Comparison of ENCODE assay signal across 11 cellular contexts in genomic region chr10:73591578-73591902, GRCh38. TPM values are rescaled to one million over a fixed set of nuclear protein-coding genes. Genes with fewer than 3 reads are reported as not detected.
DNase-seq lines count a peak whose midpoint lies in the region; ATAC-seq and TF ChIP-seq lines count a peak whose summit lies in the region.
"Had no signal": no experiment of that assay in that cellular context is flagged by ENCODE, and none has a peak within 500 bp of the region (broad histone marks: within the 10 kb centered on the region; RNA-seq: fewer than 3 reads in every experiment).

No MANE protein-coding gene starts in this region.

- H3K27ac ChIP-seq in breast epithelium (peak overlapping the region; percentile 62 to 83), mesodermal cell (ENCODE audit: low read depth, low read length, severe bottlenecking) (peak overlapping the region; percentile 98), urinary bladder (ENCODE audit: low read depth) (peak overlapping the region; percentile 64)

- no peak for TF ChIP-seq POLR2A in breast epithelium (IDR thresholded peaks at IDR 0.05)

- no peak overlapping the region for H3K27ac Mint-ChIP-seq in activated naive CD4-positive, alpha-beta T cell treated with anti-CD3 and anti-CD28 coated beads, Interleukin-2, amount 50 U/mL, for 24 hours
- H3K27ac Mint-ChIP-seq in activated naive CD4-positive, alpha-beta T cell treated with anti-CD3 and anti-CD28 coated beads, Interleukin-2, amount 50 U/mL, for 72 hours = peak overlapping the region in 1 of 2 donors; percentile 68

- H3K9me3 ChIP-seq in breast epithelium (no peaks in the 10 kb centered on the region), mesodermal cell (ENCODE audit: control insufficient read depth, low read length) (no peaks in the 10 kb centered on the region)

- no peaks in the 10 kb centered on the region for H3K27me3 Mint-ChIP-seq in activated naive CD4-positive, alpha-beta T cell treated with anti-CD3 and anti-CD28 coated beads, Interleukin-2, amount 50 U/mL, for 24 hours
- H3K27me3 Mint-ChIP-seq: naive B cell had no signal

- H3K9me3 Mint-ChIP-seq in activated naive CD4-positive, alpha-beta T cell treated with anti-CD3 and anti-CD28 coated beads, Interleukin-2, amount 50 U/mL, for 24 hours = no peaks in the 10 kb centered on the region
- no peaks in the 10 kb centered on the region for H3K9me3 Mint-ChIP-seq in activated naive CD4-positive, alpha-beta T cell treated with anti-CD3 and anti-CD28 coated beads, Interleukin-2, amount 50 U/mL, for 72 hours
- H3K9me3 Mint-ChIP-seq: CD14-positive monocyte, naive B cell had no signal

- H3K4me1 Mint-ChIP-seq in activated naive CD4-positive, alpha-beta T cell treated with anti-CD3 and anti-CD28 coated beads, Interleukin-2, amount 50 U/mL, for 24 hours = peaks cover 28% of the 10 kb centered on the region

- peak overlapping the region in 2 of 3 donors; percentile 1 to 25 for H3K4me3 ChIP-seq in breast epithelium
- H3K4me3 ChIP-seq in mesodermal cell (ENCODE audit: extremely low read depth, insufficient read depth, low read length, poor library complexity, severe bottlenecking) = peak overlapping the region; percentile 15
- H3K4me3 ChIP-seq in urinary bladder (ENCODE audit: low read depth, low read length) = no peak overlapping the region

- no peaks in the 10 kb centered on the region for H3K36me3 Mint-ChIP-seq in activated naive CD4-positive, alpha-beta T cell treated with anti-CD3 and anti-CD28 coated beads, Interleukin-2, amount 50 U/mL, for 24 hours
- H3K36me3 Mint-ChIP-seq in activated naive CD4-positive, alpha-beta T cell treated with anti-CD3 and anti-CD28 coated beads, Interleukin-2, amount 50 U/mL, for 72 hours = no peaks in the 10 kb centered on the region
- H3K36me3 Mint-ChIP-seq: CD14-positive monocyte, naive B cell had no signal

- no peaks in the 10 kb centered on the region for H3K27me3 ChIP-seq in breast epithelium

- no peak for TF ChIP-seq CTCF in breast epithelium (IDR thresholded peaks at IDR 0.05)

- no peak for ATAC-seq in activated naive CD4-positive, alpha-beta T cell treated with anti-CD3 and anti-CD28 coated beads, Interleukin-2, amount 50 U/mL, for 72 hours
- no peak for ATAC-seq in GM19328 (IDR thresholded peaks at IDR 0.05; ENCODE audit: unreplicated experiment)

- intact Hi-C loops in breast epithelium (cut with DNase I; ENCODE audit: low total_unique reads) = no loop called here

- peak overlapping the region; percentile 63 for H3K4me3 Mint-ChIP-seq in activated naive CD4-positive, alpha-beta T cell treated with anti-CD3 and anti-CD28 coated beads, Interleukin-2, amount 50 U/mL, for 24 hours

- no peak for DNase-seq in activated naive CD4-positive, alpha-beta T cell treated with anti-CD3 and anti-CD28 coated beads, Interleukin-2, amount 50 U/mL, for 72 hours (ENCODE audit: low spot score in 2 of 2)
- DNase-seq in breast epithelium (ENCODE audit: low spot score in 2 of 2) = no peak
- DNase-seq in OCI-M1 (lab: John Stamatoyannopoulos, UW) = no peak
- DNase-seq in NCI-H526 (lab: John Stamatoyannopoulos, UW) = no peak
- DNase-seq: NCI-H1930 had no signal

- H3K36me3 ChIP-seq in breast epithelium = no peaks in the 10 kb centered on the region
- no peaks in the 10 kb centered on the region for H3K36me3 ChIP-seq in mesodermal cell (ENCODE audit: control insufficient read depth, insufficient read depth, low read length)
- no peaks in the 10 kb centered on the region for H3K36me3 ChIP-seq in urinary bladder (ENCODE audit: insufficient read depth)

- H3K4me1 ChIP-seq in breast epithelium (peaks cover 0 to 6% of the 10 kb centered on the region in 2 donors), mesodermal cell (ENCODE audit: control insufficient read depth, insufficient read depth, low read length, poor library complexity, severe bottlenecking) (peaks cover 14% of the 10 kb centered on the region), urinary bladder (ENCODE audit: insufficient read depth) (no peaks in the 10 kb centered on the region)

- WGBS in mesodermal cell (ENCODE audit: insufficient coverage in 2 of 2), 2 experiments = 0% methylated on average over 1 of the region's 2 CpGs; no CpG with 5 or more reads in 1 of the 2 experiments
- WGBS in urinary bladder = 23% methylated on average over 2 of the region's 2 CpGs

RNA-seq across cellular contexts. Expression of gene USP54, which starts 0.4 kb away (rescaled TPM):
- total RNA-seq in activated naive CD4-positive, alpha-beta T cell treated with anti-CD3 and anti-CD28 coated beads, Interleukin-2, amount 50 U/mL, for 72 hours = 1 to 10 TPM; 4.6 to 6.2 TPM
- total RNA-seq in breast epithelium (100 to 1,000 TPM in 1 of 3 donors, 10 to 100 TPM in 2; 18.2 to 106 (median 57.0) TPM), urinary bladder (26.4 TPM)
- polyA plus RNA-seq in mesodermal cell (2013, experiment 1 of 2) = 22.5 TPM
- polyA plus RNA-seq in mesodermal cell (2013, experiment 2 of 2) = 17.5 TPM
- polyA plus RNA-seq in urinary bladder = 23.8 TPM

RNA-seq across cellular contexts. Expression of gene MYOZ1, which starts 49.7 kb away (rescaled TPM):
- total RNA-seq in activated naive CD4-positive, alpha-beta T cell treated with anti-CD3 and anti-CD28 coated beads, Interleukin-2, amount 50 U/mL, for 72 hours = not detected
- total RNA-seq in breast epithelium (1 to 10 TPM in 1 of 3 donors, under 1 TPM in 2; 0.80 to 1.2 (median 0.98) TPM), urinary bladder (11.5 TPM)
- 2.3 TPM for polyA plus RNA-seq in mesodermal cell (2013, experiment 1 of 2)
- polyA plus RNA-seq in mesodermal cell (2013, experiment 2 of 2) = 1.9 TPM
- 0.68 TPM for polyA plus RNA-seq in urinary bladder
- polyA plus RNA-seq: CD14-positive monocyte had no signal
